ENCODE assay signal across 8 cellular contexts in the genomic region with DNA sequence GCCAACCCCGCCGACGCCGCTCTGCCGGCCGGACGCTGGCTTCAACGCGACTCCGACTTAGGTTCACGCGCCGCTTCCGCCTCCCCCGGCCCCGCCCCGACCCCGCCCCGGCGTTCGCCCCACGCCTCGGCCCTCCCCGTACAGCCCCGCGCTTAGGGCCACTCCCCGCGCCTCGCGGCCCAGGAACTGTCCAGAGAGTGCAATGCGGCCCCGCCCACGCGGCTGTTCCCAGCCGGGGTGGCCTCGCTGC. TPM values are rescaled to one million over a fixed set of nuclear protein-coding genes. Genes with fewer than 3 reads are reported as not detected.
A peak's percentile ranks its signal among the peaks of the same experiment; 100 is the strongest.
DNase-seq lines count a peak whose midpoint lies in the region; ATAC-seq, FAIRE-seq and TF ChIP-seq lines count a peak whose summit lies in the region.

A gene with protein sequence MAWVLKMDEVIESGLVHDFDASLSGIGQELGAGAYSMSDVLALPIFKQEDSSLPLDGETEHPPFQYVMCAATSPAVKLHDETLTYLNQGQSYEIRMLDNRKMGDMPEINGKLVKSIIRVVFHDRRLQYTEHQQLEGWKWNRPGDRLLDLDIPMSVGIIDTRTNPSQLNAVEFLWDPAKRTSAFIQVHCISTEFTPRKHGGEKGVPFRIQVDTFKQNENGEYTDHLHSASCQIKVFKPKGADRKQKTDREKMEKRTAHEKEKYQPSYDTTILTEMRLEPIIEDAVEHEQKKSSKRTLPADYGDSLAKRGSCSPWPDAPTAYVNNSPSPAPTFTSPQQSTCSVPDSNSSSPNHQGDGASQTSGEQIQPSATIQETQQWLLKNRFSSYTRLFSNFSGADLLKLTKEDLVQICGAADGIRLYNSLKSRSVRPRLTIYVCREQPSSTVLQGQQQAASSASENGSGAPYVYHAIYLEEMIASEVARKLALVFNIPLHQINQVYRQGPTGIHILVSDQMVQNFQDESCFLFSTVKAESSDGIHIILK (minus strand): TSS at position 78 of the 250 bp plus-strand sequence. CDS start 557 bp downstream, outside the sequence.

- no TSS peak for BruUV-seq in endothelial cell of umbilical vein (replicated peaks; lab: Mats Ljungman, UMichigan)

- POLR2A ChIA-PET in endothelial cell of umbilical vein (lab: Charles Lee) = interaction anchor here (0.6 kb wide), 1 partner anchor 223 kb away, joined by 3 read pairs; no protein-coding TSS in a partner anchor
- POLR2A ChIA-PET in naive thymus-derived CD8-positive, alpha-beta T cell (lab: Charles Lee) = interaction anchor here (0.9 to 3.1 kb wide), 7 partner anchors 10 to 755 kb away, joined by 3 to 22 read pairs (median 5); a partner anchor contains a TSS

- H3K4me3 ChIP-seq in endothelial cell of umbilical vein (replicated peaks in 1 of 3; ENCODE audit: insufficient read depth in 1 of 3, low read depth in 1 of 3, low read length in 3 of 3) = peak within 1 kb of the TSS; percentile 98 to 99 (median 98)

- dilution Hi-C loops in endothelial cell of umbilical vein (cut with MboI; ENCODE audit: extremely low pct_ligation_motif_present, low sequenced_read_pairs) = no loop called here

- no peaks in the 10 kb centered on the region for H3K9me1 ChIP-seq in endothelial cell of umbilical vein (replicated peaks; ENCODE audit: control insufficient read depth, extremely low read depth, insufficient read depth, low read length)

- peak within 1 kb of the TSS; percentile 90 for H3K9ac ChIP-seq in endothelial cell of umbilical vein (replicated peaks; ENCODE audit: extremely low read depth, insufficient read depth, low read length)

- CTCF ChIA-PET in endothelial cell of umbilical vein (lab: Charles Lee) = interaction anchor here (1.0 to 1.5 kb wide), 2 partner anchors 309 to 347 kb away, joined by 4 to 5 read pairs; no protein-coding TSS in a partner anchor

- H3K27ac Mint-ChIP-seq in naive thymus-derived CD8-positive, alpha-beta T cell = peak within 1 kb of the TSS; percentile 100

- peaks cover 46% of the 10 kb centered on the region for H3K79me2 ChIP-seq in endothelial cell of umbilical vein (ENCODE audit: control insufficient read depth, insufficient read depth, low read length)

- H3K27me3 Mint-ChIP-seq in naive thymus-derived CD8-positive, alpha-beta T cell = no peaks in the 10 kb centered on the region

- H3K9me3 ChIP-seq in endothelial cell of umbilical vein (replicated peaks; ENCODE audit: control insufficient read depth, insufficient read depth, low read length) = no peaks in the 10 kb centered on the region

- H2AFZ ChIP-seq in endothelial cell of umbilical vein (ENCODE audit: low read depth, low read length) = peak within 1 kb of the TSS; percentile 79

- H3K4me1 ChIP-seq in endothelial cell of umbilical vein (ENCODE audit: control insufficient read depth, extremely low read depth, insufficient read depth, low read length) = peaks cover 23% of the 10 kb centered on the region

- H3K36me3 ChIP-seq in endothelial cell of umbilical vein (ENCODE audit: control insufficient read depth in 2 of 2, extremely low read depth in 1 of 2, insufficient read depth in 2 of 2, low read length in 2 of 2) = no peaks in the 10 kb centered on the region

- peak within 1 kb of the TSS; percentile 86 for H3K27ac ChIP-seq in endothelial cell of umbilical vein (ENCODE audit: insufficient read depth, low read depth, low read length)

- intact Hi-C loops in endothelial cell of umbilical vein (cut with micrococcal nuclease) = loop anchor here (1.0 to 2.0 kb wide), 5 partner anchors 47 to 358 kb away; a partner anchor contains a TSS

- peaks cover 5% of the 10 kb centered on the region for H4K20me1 ChIP-seq in endothelial cell of umbilical vein (replicated peaks; ENCODE audit: control insufficient read depth, extremely low read depth, insufficient read depth, low read length)

- H3K9me3 Mint-ChIP-seq in naive thymus-derived CD8-positive, alpha-beta T cell = no peaks in the 10 kb centered on the region

- TF ChIP-seq CTCF in endothelial cell of umbilical vein (IDR thresholded peaks at IDR 0.05; ENCODE audit: extremely low read depth in 1 of 2, insufficient read depth in 1 of 2, low read depth in 1 of 2, low read length in 2 of 2) = no peak

- peak within 1 kb of the TSS; percentile 94 to 100 (median 99) for H3K4me3 Mint-ChIP-seq in naive thymus-derived CD8-positive, alpha-beta T cell

- H3K27me3 ChIP-seq in endothelial cell of umbilical vein (ENCODE audit: control insufficient read depth in 2 of 2, insufficient read depth in 2 of 2, low read length in 2 of 2) = no peaks in the 10 kb centered on the region

- peak within 1 kb of the TSS; percentile 95 for H3K4me2 ChIP-seq in endothelial cell of umbilical vein (ENCODE audit: insufficient read depth, low read length)

- peak; percentile 93 for FAIRE-seq in endothelial cell of umbilical vein (lab: Jason Lieb, UNC)

- DNase-seq in H4 (ENCODE audit: low spot score) (no peak), T-helper 9 cell (peak; percentile 89), endothelial cell of umbilical vein (ENCODE audit: low read depth, low spot score) (no peak), GM19240 (ENCODE audit: insufficient read length, low spot score) (no peak), NCI-H226 (no peak), DMS 273 (lab: John Stamatoyannopoulos, UW; ENCODE audit: unreplicated experiment) (no peak)
- peak in 1 of 10 donors; percentile 87 for DNase-seq in naive thymus-derived CD8-positive, alpha-beta T cell

- no peaks in the 10 kb centered on the region for H3K36me3 Mint-ChIP-seq in naive thymus-derived CD8-positive, alpha-beta T cell

- no peak for ATAC-seq in naive thymus-derived CD8-positive, alpha-beta T cell
- ATAC-seq in HG02763 (IDR thresholded peaks at IDR 0.05; ENCODE audit: unreplicated experiment) = no peak

- TF ChIP-seq POLR2A in endothelial cell of umbilical vein (IDR thresholded peaks at IDR 0.05; ENCODE audit: low read depth, low read length) = no peak

- peaks cover 30 to 55% (median 50%) of the 10 kb centered on the region in 4 donors for H3K4me1 Mint-ChIP-seq in naive thymus-derived CD8-positive, alpha-beta T cell

TF ChIP-seq in endothelial cell of umbilical vein, 7 proteins besides CTCF, POLR2A, EP300 and RAD21:
- TF ChIP-seq, protein P1, sequence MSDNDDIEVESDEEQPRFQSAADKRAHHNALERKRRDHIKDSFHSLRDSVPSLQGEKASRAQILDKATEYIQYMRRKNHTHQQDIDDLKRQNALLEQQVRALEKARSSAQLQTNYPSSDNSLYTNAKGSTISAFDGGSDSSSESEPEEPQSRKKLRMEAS (IDR thresholded peaks at IDR 0.05; ENCODE audit: insufficient read depth, insufficient read length) = no peak
- no peak for TF ChIP-seq EZH2 (IDR thresholded peaks at IDR 0.05; ENCODE audit: borderline replicate concordance, low read depth, low read length, severe bottlenecking)

RNA-seq across cellular contexts. Expression of the gene that starts here (rescaled TPM):
- total RNA-seq in H4 (2014; rRNA removed; shearing (Covaris generic)) = 14.3 and 19.4 TPM in 2 replicates
- 89.7 and 90.5 TPM in 2 replicates for total RNA-seq in endothelial cell of umbilical vein
- polyA plus RNA-seq in endothelial cell of umbilical vein = 42.3 and 60.2 TPM in 2 replicates
- polyA plus RNA-seq in endothelial cell of umbilical vein (2011; cell fraction: cytosol; rRNA removed) = 59.5 and 64.2 TPM in 2 replicates
- polyA plus RNA-seq in endothelial cell of umbilical vein (2011; cell fraction: nucleus; rRNA removed) = 350 and 403 TPM in 2 replicates
- 49.9 and 89.5 TPM in 2 replicates for polyA plus RNA-seq in endothelial cell of umbilical vein (2012)
- 124 and 125 TPM in 2 replicates for polyA minus RNA-seq in endothelial cell of umbilical vein
- polyA minus RNA-seq in endothelial cell of umbilical vein (2011; cell fraction: cytosol; rRNA and poly(A)+ RNA removed) = 49.2 TPM
- 85.7 and 127 TPM in 2 replicates for polyA minus RNA-seq in endothelial cell of umbilical vein (2011; cell fraction: nucleus; rRNA and poly(A)+ RNA removed)
- total RNA-seq in naive thymus-derived CD8-positive, alpha-beta T cell = 10 to 100 TPM; 93.1 to 98.9 TPM
- polyA plus RNA-seq in naive thymus-derived CD8-positive, alpha-beta T cell = 10 to 100 TPM in 2 of 3 donors, 1 to 10 TPM in 1; 9.0 to 12.6 (median 12.3) TPM
